Comparison of ENCODE assay signal across 8 cellular contexts in the genomic region with DNA sequence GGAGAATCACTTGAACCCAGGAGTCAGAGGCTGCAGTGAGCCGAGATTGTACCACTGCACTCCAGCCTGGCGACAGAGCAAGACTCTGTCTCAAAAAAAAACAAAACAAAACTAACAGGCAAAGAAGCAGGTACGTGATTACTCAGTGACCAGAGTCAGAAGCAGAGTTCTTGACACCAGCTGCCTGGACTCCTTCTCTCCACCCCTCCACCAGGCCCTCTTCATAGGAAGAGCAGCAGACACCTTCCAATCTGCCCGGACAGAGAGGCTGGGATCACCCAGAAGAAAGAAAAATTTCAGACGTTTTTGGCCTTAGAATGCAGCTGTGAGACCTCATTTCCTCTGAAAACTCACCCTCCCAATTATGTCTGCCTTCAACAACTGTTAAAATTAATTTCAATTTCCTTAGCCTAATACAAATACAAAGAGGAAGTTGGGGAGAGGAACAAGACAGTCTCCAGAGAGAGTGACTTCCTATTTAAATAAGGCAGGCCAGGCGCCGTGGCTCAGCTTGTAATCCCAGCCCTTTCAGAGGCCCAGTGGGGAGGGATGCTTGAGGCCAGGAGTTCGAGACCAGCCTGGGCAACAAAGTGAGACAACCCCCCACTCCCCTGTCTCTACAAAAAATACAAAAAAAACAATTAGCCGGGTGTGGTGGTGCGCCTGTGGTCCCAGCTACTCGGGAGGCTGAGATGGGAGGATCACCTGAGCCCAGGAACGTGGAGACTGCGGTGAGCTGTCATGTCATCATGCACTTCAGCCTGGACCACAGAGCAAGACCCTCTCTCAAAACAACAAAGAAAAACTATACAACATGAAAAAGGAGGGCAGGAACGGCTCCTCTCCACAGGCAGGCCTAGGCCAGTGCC. TPM values are rescaled to one million over a fixed set of nuclear protein-coding genes. Genes with fewer than 3 reads are reported as not detected.
DNase-seq lines count a peak whose midpoint lies in the region; ATAC-seq and TF ChIP-seq lines count a peak whose summit lies in the region.

No MANE protein-coding gene starts in this region.

- H3K36me3 Mint-ChIP-seq in activated T-cell treated with anti-CD3 and anti-CD28 coated beads, Interleukin-2, amount 50 U/mL, for 72 hours (ENCODE audit: insufficient read depth in 2 of 2), result peaks cover 3% of the 10 kb centered on the region in 2 donors

- H3K27me3 ChIP-seq in esophagus squamous epithelium (no peaks in the 10 kb centered on the region), parathyroid adenoma (ENCODE audit: control insufficient read depth, insufficient read depth, low read length) (no peaks in the 10 kb centered on the region)

- no peaks in the 10 kb centered on the region for H3K9me3 ChIP-seq in SK-N-MC (ENCODE audit: low read depth, low read length)
- H3K9me3 ChIP-seq in esophagus squamous epithelium, result no peaks in the 10 kb centered on the region
- H3K9me3 ChIP-seq in parathyroid adenoma (ENCODE audit: control insufficient read depth, low read length), result no peaks in the 10 kb centered on the region

- H3K4me3 Mint-ChIP-seq in activated T-cell treated with anti-CD3 and anti-CD28 coated beads, Interleukin-2, amount 50 U/mL, for 72 hours, result peak overlapping the region; percentile 87 to 94

- TF ChIP-seq CTCF in esophagus squamous epithelium (IDR thresholded peaks at IDR 0.05) (no peak), parathyroid adenoma (IDR thresholded peaks at IDR 0.05) (no peak)

- H3K4me2 ChIP-seq in parathyroid adenoma (ENCODE audit: low read length), result peak overlapping the region; percentile 75

- no peaks in the 10 kb centered on the region for H3K27me3 Mint-ChIP-seq in activated T-cell treated with anti-CD3 and anti-CD28 coated beads, Interleukin-2, amount 50 U/mL, for 72 hours (ENCODE audit: low read depth)

- H3K4me1 Mint-ChIP-seq in activated T-cell treated with anti-CD3 and anti-CD28 coated beads, Interleukin-2, amount 50 U/mL, for 72 hours (ENCODE audit: low read depth), result peaks cover 57% of the 10 kb centered on the region

- peak overlapping the region; percentile 80 for H3K27ac Mint-ChIP-seq in activated T-cell treated with anti-CD3 and anti-CD28 coated beads, Interleukin-2, amount 50 U/mL, for 72 hours

- no peak overlapping the region for H2AFZ ChIP-seq in parathyroid adenoma

- H3K9me3 Mint-ChIP-seq in activated T-cell treated with anti-CD3 and anti-CD28 coated beads, Interleukin-2, amount 50 U/mL, for 72 hours, result no peaks in the 10 kb centered on the region

- ATAC-seq in activated T-cell treated with anti-CD3 and anti-CD28 coated beads, Interleukin-2, amount 50 U/mL, for 72 hours (replicated peaks in 1 of 2), result no peak
- ATAC-seq in HG02623 (IDR thresholded peaks at IDR 0.05; ENCODE audit: unreplicated experiment), result no peak
- ATAC-seq in HG03135 (IDR thresholded peaks at IDR 0.05; ENCODE audit: unreplicated experiment), result no peak

- H3K27ac ChIP-seq in SK-N-MC (no peak overlapping the region), esophagus squamous epithelium (peak overlapping the region; percentile 91 to 98 (median 96)), parathyroid adenoma (no peak overlapping the region)

- TF ChIP-seq POLR2A in esophagus squamous epithelium (IDR thresholded peaks at IDR 0.05), result no peak

- H3K4me1 ChIP-seq in esophagus squamous epithelium (peaks cover 27 to 88% (median 44%) of the 10 kb centered on the region in 3 donors), parathyroid adenoma (peaks cover 11% of the 10 kb centered on the region)

- whole genome bisulfite sequencing in esophagus squamous epithelium, 2 donors, result 60% methylated on average over 12 to 14 of the region's 14 CpGs

- H3K36me3 ChIP-seq in SK-N-MC (ENCODE audit: insufficient read depth, low read length) (peaks cover 3% of the 10 kb centered on the region; the same call in 1 of the 2 replicates), esophagus squamous epithelium (peaks cover 0 to 37% (median 0%) of the 10 kb centered on the region in 3 donors), parathyroid adenoma (ENCODE audit: control insufficient read depth, insufficient read depth, low read length) (no peaks in the 10 kb centered on the region)

- H3K79me2 ChIP-seq in parathyroid adenoma, result peaks cover 54% of the 10 kb centered on the region

- intact Hi-C loops in esophagus squamous epithelium (cut with DNase I), result loop anchor here (10.0 kb wide), 1 partner anchor 265 kb away; no protein-coding TSS in a partner anchor

- DNase-seq in activated T-cell treated with anti-CD3 and anti-CD28 coated beads, Interleukin-2, amount 50 U/mL, for 72 hours, result no peak
- no peak for DNase-seq in activated T-cell treated with anti-CD3 and anti-CD28 coated beads, Interleukin-2, amount 50 U/mL, for 1 hour
- DNase-seq in SK-N-MC (ENCODE audit: low read depth, low spot score), result no peak
- DNase-seq in esophagus squamous epithelium (lab: John Stamatoyannopoulos, UW), result peak; percentile 15
- no peak for DNase-seq in NCI-H748 (lab: John Stamatoyannopoulos, UW; ENCODE audit: unreplicated experiment)

- H3K9ac ChIP-seq in SK-N-MC (ENCODE audit: insufficient read length), result peak overlapping the region; percentile 67
- no peak overlapping the region for H3K9ac ChIP-seq in parathyroid adenoma

- H3K4me3 ChIP-seq in SK-N-MC (peak overlapping the region; percentile 80), esophagus squamous epithelium (peak overlapping the region; percentile 86 to 99 (median 99)), parathyroid adenoma (ENCODE audit: low read depth, low read length) (peak overlapping the region; percentile 58)

RNA-seq across cellular contexts. Expression of a gene that starts 1.6 kb away (rescaled TPM):
- 10 to 100 TPM; 35.1 to 40.1 TPM for total RNA-seq in activated T-cell treated with anti-CD3 and anti-CD28 coated beads, Interleukin-2, amount 50 U/mL, for 72 hours
- 10 to 100 TPM; 30.4 to 49.6 (median 35.1) TPM for total RNA-seq in esophagus squamous epithelium

RNA-seq across cellular contexts. Expression of a gene that starts 14.6 kb away (rescaled TPM):
- 10 to 100 TPM; 11.2 to 11.8 TPM for total RNA-seq in activated T-cell treated with anti-CD3 and anti-CD28 coated beads, Interleukin-2, amount 50 U/mL, for 72 hours
- total RNA-seq in esophagus squamous epithelium, result 10 to 100 TPM; 17.7 to 27.1 (median 25.8) TPM

RNA-seq across cellular contexts. Expression of a gene that starts 38.6 kb away (rescaled TPM):
- total RNA-seq in activated T-cell treated with anti-CD3 and anti-CD28 coated beads, Interleukin-2, amount 50 U/mL, for 72 hours, result 100 to 1,000 TPM in 1 of 2 donors, 10 to 100 TPM in 1; 92.9 to 105 TPM
- 10 to 100 TPM; 20.8 to 43.2 (median 32.5) TPM for total RNA-seq in esophagus squamous epithelium

Comparison
In these comparisons a context has a peak if more than half of its experiments do, and no peak if none do; other contexts are left out.
1. H3K27ac ChIP-seq: peak in esophagus squamous epithelium (4 of 4); none in SK-N-MC (single experiment) and parathyroid adenoma (single experiment).
2. Peak in every context shown above with its lines, with median percentiles within 50 percentile points of each other: H3K4me3 ChIP-seq.